ENCODE assay signal across 20 cellular contexts in the genomic region with DNA sequence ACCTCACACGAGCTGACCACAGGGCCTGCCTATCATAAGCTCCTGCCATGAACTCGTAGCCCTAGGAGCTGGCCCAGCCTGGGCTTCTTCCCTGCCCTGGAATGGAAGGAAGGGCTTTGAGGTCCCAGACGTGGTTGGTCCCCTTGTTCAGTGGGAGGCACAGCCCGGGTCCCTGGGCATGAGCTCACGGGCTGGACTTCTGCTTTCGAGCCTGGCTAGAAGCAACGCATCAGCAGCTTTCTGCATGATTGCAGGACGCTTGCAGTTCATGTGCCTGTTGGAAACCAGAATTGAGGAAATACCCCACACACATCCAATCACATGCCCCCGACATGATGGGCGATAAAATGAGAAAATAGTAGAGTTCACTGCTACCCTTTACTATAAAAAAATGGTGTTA.
A peak's percentile ranks its signal among the peaks of the same experiment; 100 is the strongest.
DNase-seq lines count a peak whose midpoint lies in the region; ATAC-seq, FAIRE-seq and TF ChIP-seq lines count a peak whose summit lies in the region.
"Had no signal": no experiment of that assay in that cellular context is flagged by ENCODE, and none has a peak within 500 bp of the region (broad histone marks: within the 10 kb centered on the region; RNA-seq: fewer than 3 reads in every experiment).

No MANE protein-coding gene starts in this region.

- H3K9me3 ChIP-seq in right lobe of liver (no peaks in the 10 kb centered on the region), HepG2 (ENCODE audit: low read length) (no peaks in the 10 kb centered on the region), heart right ventricle (no peaks in the 10 kb centered on the region)
- no peaks in the 10 kb centered on the region for H3K9me3 ChIP-seq in naive thymus-derived CD4-positive, alpha-beta T cell (ENCODE audit: control insufficient read depth in 2 of 3, low read length in 3 of 3)

- TF ChIP-seq EP300 in HepG2 (IDR thresholded peaks at IDR 0.05; ENCODE audit: low read depth in 2 of 2, low read length in 2 of 2): no peak
- no peak for TF ChIP-seq EP300 in HepG2 (CRISPR knock-in tag; IDR thresholded peaks at IDR 0.05; ENCODE audit: borderline replicate concordance)

- H3K4me1 Mint-ChIP-seq in naive thymus-derived CD4-positive, alpha-beta T cell: peaks cover 0 to 5% (median 0%) of the 10 kb centered on the region in 7 donors
- peaks cover 11% of the 10 kb centered on the region for H3K4me1 Mint-ChIP-seq in progenitor cell of endocrine pancreas (ENCODE audit: low read depth)

- WGBS in right lobe of liver (ENCODE audit: insufficient coverage, low coverage, low lambda C conversion rate, missing lambda C conversion rate): 76% methylated on average over 9 of the region's 10 CpGs
- WGBS in HepG2 (ENCODE audit: low lambda C conversion rate): 29% methylated on average over 8 of the region's 10 CpGs
- WGBS in heart right ventricle, 2 donors: 84 to 95% methylated on average over 10 of the region's 10 CpGs

- peaks cover 0 to 8% (median 0%) of the 10 kb centered on the region in 5 donors for H3K27me3 Mint-ChIP-seq in naive thymus-derived CD4-positive, alpha-beta T cell
- H3K27me3 Mint-ChIP-seq in progenitor cell of endocrine pancreas: peaks cover 21% of the 10 kb centered on the region

- ATAC-seq in right lobe of liver (peak; percentile 56 to 79 (median 76)), HepG2 (no peak), heart right ventricle (peak; percentile 24 to 84 (median 79)), HG02970 (IDR thresholded peaks at IDR 0.05; ENCODE audit: low FRiP score, unreplicated experiment) (no peak), HG03108 (IDR thresholded peaks at IDR 0.05; ENCODE audit: unreplicated experiment) (no peak)
- peak; percentile 55 for ATAC-seq in naive thymus-derived CD4-positive, alpha-beta T cell

- FAIRE-seq in HepG2 (lab: Jason Lieb, UNC): no peak
- FAIRE-seq: A204.1, colon, GM18507, urothelium cell line had no signal

- H3K9me3 Mint-ChIP-seq in naive thymus-derived CD4-positive, alpha-beta T cell: peaks cover 0 to 3% (median 0%) of the 10 kb centered on the region in 11 donors
- H3K9me3 Mint-ChIP-seq in progenitor cell of endocrine pancreas (ENCODE audit: low read depth): peaks cover 4% of the 10 kb centered on the region
- H3K9me3 Mint-ChIP-seq: CD4-positive, CD25-positive, alpha-beta regulatory T cell; T-helper 1 cell treated with Interleukin-12 subunit alpha and Interleukin-12 subunit beta and Interleukin-4 antibody, amounts not matched to agents 30 μg/mL and 1 μg/mL, for 36 hours had no signal

- CTCF ChIA-PET in HepG2 (lab: Yijun Ruan, JAX; ENCODE audit: low intra/inter-chr PET ratio, low total read pairs): no interaction called here
- CTCF ChIA-PET in naive thymus-derived CD4-positive, alpha-beta T cell (lab: Charles Lee): no interaction called here

- TF ChIP-seq CTCF in right lobe of liver (IDR thresholded peaks at IDR 0.05) (no peak), HepG2 (CRISPR knock-in tag; IDR thresholded peaks at IDR 0.05) (no peak), heart right ventricle (IDR thresholded peaks at IDR 0.05) (no peak), progenitor cell of endocrine pancreas (IDR thresholded peaks at IDR 0.05; ENCODE audit: unreplicated experiment) (no peak)

- no peak overlapping the region for H3K9ac ChIP-seq in HepG2 (ENCODE audit: insufficient read depth, low read depth, low read length)

- H3K4me3 ChIP-seq in right lobe of liver (no peak overlapping the region), HepG2 (replicated peaks in 1 of 3; ENCODE audit: insufficient read depth in 1 of 3, low read depth in 2 of 3, low read length in 3 of 3) (no peak overlapping the region), heart right ventricle (no peak overlapping the region)
- no peak overlapping the region for H3K4me3 ChIP-seq in naive thymus-derived CD4-positive, alpha-beta T cell (ENCODE audit: low read length)

- BruUV-seq in HepG2 (replicated peaks; lab: Mats Ljungman, UMichigan): no TSS peak

- TF ChIP-seq POLR2A in right lobe of liver (IDR thresholded peaks at IDR 0.05): no peak
- no peak for TF ChIP-seq POLR2A in HepG2 (IDR thresholded peaks at IDR 0.05; ENCODE audit: insufficient read depth in 1 of 2, low read depth in 2 of 2, low read length in 2 of 2)

- no peaks in the 10 kb centered on the region for H3K4me1 ChIP-seq in right lobe of liver
- H3K4me1 ChIP-seq in HepG2 (ENCODE audit: insufficient read depth, low read length): no peaks in the 10 kb centered on the region
- H3K4me1 ChIP-seq in heart right ventricle: peaks cover 0 to 12% (median 0%) of the 10 kb centered on the region in 9 donors
- H3K4me1 ChIP-seq in naive thymus-derived CD4-positive, alpha-beta T cell (ENCODE audit: control insufficient read depth in 2 of 2, insufficient read depth in 2 of 2, low read length in 2 of 2): no peaks in the 10 kb centered on the region

- no peak for TF ChIP-seq RAD21 in HepG2 (CRISPR knock-in tag; IDR thresholded peaks at IDR 0.05)

- in situ Hi-C loops in HepG2 (cut with HindIII; ENCODE audit: extremely low pct_ligation_motif_present, low pct_unique_long_range_greater_than_20kb): no loop called here

- H4K20me1 ChIP-seq in HepG2 (ENCODE audit: insufficient read depth, low read length): no peaks in the 10 kb centered on the region

- intact Hi-C loops in right lobe of liver (cut with DNase I): no loop called here
- intact Hi-C loops in HepG2 (cut with micrococcal nuclease; ENCODE audit: unreplicated experiment): no loop called here
- intact Hi-C loops in heart right ventricle (cut with DNase I): no loop called here
- intact Hi-C loops in naive thymus-derived CD4-positive, alpha-beta T cell (cut with micrococcal nuclease): no loop called here

- H3K36me3 ChIP-seq in right lobe of liver: no peaks in the 10 kb centered on the region
- H3K36me3 ChIP-seq in HepG2 (replicated peaks in 1 of 2; ENCODE audit: control insufficient read depth in 1 of 2, insufficient read depth in 2 of 2, low read length in 2 of 2): no peaks in the 10 kb centered on the region
- no peaks in the 10 kb centered on the region for H3K36me3 ChIP-seq in heart right ventricle
- no peaks in the 10 kb centered on the region for H3K36me3 ChIP-seq in naive thymus-derived CD4-positive, alpha-beta T cell (ENCODE audit: control insufficient read depth in 2 of 3, insufficient read depth in 3 of 3, low read length in 3 of 3)

- H3K27ac ChIP-seq in right lobe of liver (no peak overlapping the region), HepG2 (ENCODE audit: extremely low read length, insufficient read depth, low read length) (no peak overlapping the region), heart right ventricle (peak overlapping the region in 1 of 10 donors; percentile 45)
- H3K27ac ChIP-seq in naive thymus-derived CD4-positive, alpha-beta T cell (ENCODE audit: low read depth, low read length): no peak overlapping the region
- H3K27ac ChIP-seq: RWPE1 had no signal

- POLR2A ChIA-PET in HepG2 (lab: Yijun Ruan, JAX): no interaction called here
- POLR2A ChIA-PET in naive thymus-derived CD4-positive, alpha-beta T cell (lab: Charles Lee): interaction anchor here (0.6 kb wide), 1 partner anchor 22 kb away, joined by 4 read pairs; no protein-coding TSS in a partner anchor

- H3K79me2 ChIP-seq in HepG2 (ENCODE audit: insufficient read depth, low read length): no peaks in the 10 kb centered on the region

- H3K4me2 ChIP-seq in HepG2 (ENCODE audit: low read depth, low read length): no peak overlapping the region

- no peaks in the 10 kb centered on the region for H3K36me3 Mint-ChIP-seq in naive thymus-derived CD4-positive, alpha-beta T cell
- H3K36me3 Mint-ChIP-seq in progenitor cell of endocrine pancreas (ENCODE audit: insufficient read depth): no peaks in the 10 kb centered on the region
- H3K36me3 Mint-ChIP-seq: CD4-positive, CD25-positive, alpha-beta regulatory T cell had no signal

- no peaks in the 10 kb centered on the region for H3K27me3 ChIP-seq in right lobe of liver
- H3K27me3 ChIP-seq in HepG2 (ENCODE audit: control insufficient read depth in 1 of 2, insufficient read depth in 2 of 2, low read length in 2 of 2): peaks cover 2 to 13% of the 10 kb centered on the region in 2 experiments; a peak in 1 of 5 replicates
- peaks cover 0 to 26% (median 8%) of the 10 kb centered on the region in 7 donors for H3K27me3 ChIP-seq in heart right ventricle
- H3K27me3 ChIP-seq in naive thymus-derived CD4-positive, alpha-beta T cell (ENCODE audit: control insufficient read depth in 2 of 2, insufficient read depth in 2 of 2, low read length in 2 of 2): no peaks in the 10 kb centered on the region

- no peak overlapping the region for H2AFZ ChIP-seq in HepG2 (ENCODE audit: low read length)

- no peak overlapping the region for H3K4me3 Mint-ChIP-seq in naive thymus-derived CD4-positive, alpha-beta T cell
- H3K4me3 Mint-ChIP-seq in progenitor cell of endocrine pancreas (ENCODE audit: low read depth): no peak overlapping the region
- H3K4me3 Mint-ChIP-seq: CD4-positive, CD25-positive, alpha-beta regulatory T cell; T-helper 1 cell treated with Interleukin-12 subunit alpha and Interleukin-12 subunit beta and Interleukin-4 antibody, amounts not matched to agents 30 μg/mL and 1 μg/mL, for 36 hours had no signal

- H3K27ac Mint-ChIP-seq in naive thymus-derived CD4-positive, alpha-beta T cell: no peak overlapping the region
- H3K27ac Mint-ChIP-seq in progenitor cell of endocrine pancreas: no peak overlapping the region
- H3K27ac Mint-ChIP-seq: CD4-positive, CD25-positive, alpha-beta regulatory T cell; T-helper 1 cell treated with Interleukin-12 subunit alpha and Interleukin-12 subunit beta and Interleukin-4 antibody, amounts not matched to agents 30 μg/mL and 1 μg/mL, for 36 hours had no signal

- DNase-seq in right lobe of liver (peak; percentile 50 to 67 (median 51)), HepG2 (ENCODE audit: low spot score) (no peak), heart right ventricle (peak; percentile 36 to 48), progenitor cell of endocrine pancreas (ENCODE audit: low spot score, unreplicated experiment) (no peak), iPS-NIHi7 (ENCODE audit: extremely low spot score) (no peak)
- DNase-seq in naive thymus-derived CD4-positive, alpha-beta T cell: no peak
- DNase-seq: CD4-positive, CD25-positive, alpha-beta regulatory T cell; DMS79 treated with DMSO at 0.1 percent for 48 hours; NCI-H1048; NCI-H82; stimulated activated CD4-positive, alpha-beta T cell treated with anti-CD3 and anti-CD28 coated beads, Interleukin-12 subunit alpha, Interleukin-12 subunit beta, amount 100 ng/mL, for 4 hours; stimulated activated naive CD4-positive, alpha-beta T cell had no signal

TF ChIP-seq in HepG2, 621 proteins besides CTCF, POLR2A, EP300 and RAD21:
- no peak for TF ChIP-seq TCF12 (IDR thresholded peaks at IDR 0.05)
- no peak for TF ChIP-seq TCF12 (CRISPR knock-in tag; IDR thresholded peaks at IDR 0.05)
- TF ChIP-seq ZNF589 (CRISPR knock-in tag; conservative IDR thresholded peaks at IDR 0.05): no peak
- TF ChIP-seq NKX3-1 (CRISPR knock-in tag; IDR thresholded peaks at IDR 0.05): no peak
- no peak for TF ChIP-seq ZNF264 (CRISPR knock-in tag; IDR thresholded peaks at IDR 0.05)
- TF ChIP-seq ZNF121 (CRISPR knock-in tag; IDR thresholded peaks at IDR 0.05): no peak

Comparison
In these comparisons a context has a peak if more than half of its experiments do, and no peak if none do; other contexts are left out.
1. ATAC-seq: peak in right lobe of liver (4 of 4), heart right ventricle (8 of 8) and naive thymus-derived CD4-positive, alpha-beta T cell (single experiment); none in HepG2 (single experiment), HG02970 (single experiment) and HG03108 (single experiment).
2. DNase-seq: peak in right lobe of liver (3 of 3) and heart right ventricle (2 of 2); none in HepG2 (single experiment), naive thymus-derived CD4-positive, alpha-beta T cell (0 of 9), progenitor cell of endocrine pancreas (single experiment) and iPS-NIHi7 (single experiment).